26 cellular contexts compared by ENCODE assay signal in the genomic region with DNA sequence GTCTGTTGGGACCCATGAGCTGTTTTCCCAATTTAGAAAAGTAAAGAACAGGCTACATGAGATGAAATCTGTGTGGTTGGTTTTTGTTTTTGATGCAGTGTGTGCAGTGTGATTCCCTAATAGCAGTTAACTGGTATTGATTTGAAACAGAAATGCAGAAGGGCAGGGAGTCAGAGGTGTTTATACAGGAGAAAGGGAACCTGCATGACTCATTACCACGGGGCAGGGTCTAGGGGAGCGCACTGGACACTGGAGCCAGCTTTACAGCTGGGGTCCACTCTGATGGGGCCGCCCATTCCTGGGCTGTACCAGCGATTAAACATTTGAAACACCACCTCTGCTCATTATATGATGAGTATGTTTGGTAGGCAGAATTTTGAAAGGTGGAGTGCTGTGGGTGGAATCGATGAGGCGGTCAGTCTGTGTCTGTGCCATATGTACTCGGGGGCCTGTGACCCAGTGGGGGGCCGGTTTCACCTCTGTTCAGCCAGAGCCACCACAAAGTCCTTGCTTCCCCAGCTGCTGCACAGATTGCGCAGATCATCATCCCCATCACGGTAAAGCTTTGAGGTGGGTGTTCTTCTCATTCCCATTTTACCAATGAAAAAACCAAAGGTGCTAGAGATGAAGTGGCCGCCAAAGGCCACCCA.
DNase-seq lines count a peak whose midpoint lies in the region; ATAC-seq, FAIRE-seq and TF ChIP-seq lines count a peak whose summit lies in the region.
"Had no signal": no experiment of that assay in that cellular context is flagged by ENCODE, and none has a peak within 500 bp of the region (broad histone marks: within the 10 kb centered on the region; RNA-seq: fewer than 3 reads in every experiment).

No MANE protein-coding gene starts in this region.

- no peak overlapping the region for H2AFZ ChIP-seq in HepG2 (ENCODE audit: low read length)
- no peak overlapping the region for H2AFZ ChIP-seq in smooth muscle cell (ENCODE audit: low read depth)

- no peak for FAIRE-seq in HepG2 (lab: Jason Lieb, UNC)
- FAIRE-seq: GM18507 had no signal

- H3F3A ChIP-seq in smooth muscle cell (ENCODE audit: low read depth): no peaks in the 10 kb centered on the region

- H3K27ac Mint-ChIP-seq in activated T-cell treated with anti-CD3 and anti-CD28 coated beads, Interleukin-2, amount 50 U/mL, for 72 hours: peak overlapping the region; percentile 12
- H3K27ac Mint-ChIP-seq in MCF 10A (ENCODE audit: low read depth, unreplicated experiment): peak overlapping the region; percentile 77
- H3K27ac Mint-ChIP-seq: activated B cell treated with CpG ODN at 0.5 μM for 24 hours; activated naive CD8-positive, alpha-beta T cell had no signal

- H4K20me1 ChIP-seq in HepG2 (ENCODE audit: insufficient read depth, low read length): peaks cover 70% of the 10 kb centered on the region
- peaks cover 75% of the 10 kb centered on the region for H4K20me1 ChIP-seq in smooth muscle cell (ENCODE audit: low read depth)

- no peak overlapping the region for H3K4me3 ChIP-seq in HepG2 (replicated peaks in 1 of 3; ENCODE audit: insufficient read depth in 1 of 3, low read depth in 2 of 3, low read length in 3 of 3)
- no peak overlapping the region for H3K4me3 ChIP-seq in smooth muscle cell
- no peak overlapping the region for H3K4me3 ChIP-seq in brain microvascular endothelial cell (ENCODE audit: low read depth, low read length)
- H3K4me3 ChIP-seq: lower lobe of right lung, upper lobe of right lung had no signal

- TF ChIP-seq EP300 in HepG2 (IDR thresholded peaks at IDR 0.05; ENCODE audit: low read depth in 2 of 2, low read length in 2 of 2) (no peak), HepG2 (CRISPR knock-in tag; IDR thresholded peaks at IDR 0.05; ENCODE audit: borderline replicate concordance) (no peak)

- H3K27ac ChIP-seq in HepG2 (ENCODE audit: extremely low read length, insufficient read depth, low read length): no peak overlapping the region
- H3K27ac ChIP-seq in smooth muscle cell (ENCODE audit: low read depth): peak overlapping the region; percentile 90
- H3K27ac ChIP-seq in brain microvascular endothelial cell: no peak overlapping the region
- H3K27ac ChIP-seq: lower lobe of right lung had no signal

- no peaks in the 10 kb centered on the region for H3K27me3 Mint-ChIP-seq in activated T-cell treated with anti-CD3 and anti-CD28 coated beads, Interleukin-2, amount 50 U/mL, for 72 hours (ENCODE audit: low read depth)
- H3K27me3 Mint-ChIP-seq in MCF 10A (ENCODE audit: insufficient read depth, unreplicated experiment): no peaks in the 10 kb centered on the region
- H3K27me3 Mint-ChIP-seq: activated B cell treated with CpG ODN at 0.5 μM for 24 hours; activated naive CD8-positive, alpha-beta T cell had no signal

- peaks cover 9 to 51% of the 10 kb centered on the region in 2 experiments for H3K36me3 ChIP-seq in HepG2 (replicated peaks in 1 of 2; ENCODE audit: control insufficient read depth in 1 of 2, insufficient read depth in 2 of 2, low read length in 2 of 2)
- H3K36me3 ChIP-seq in smooth muscle cell (ENCODE audit: low read depth): no peaks in the 10 kb centered on the region
- H3K36me3 ChIP-seq in brain microvascular endothelial cell (replicated peaks): no peaks in the 10 kb centered on the region
- H3K36me3 ChIP-seq: upper lobe of right lung had no signal

- BruUV-seq in MCF 10A (replicated peaks; lab: Mats Ljungman, UMichigan) (no TSS peak), HepG2 (replicated peaks; lab: Mats Ljungman, UMichigan) (no TSS peak)

- TF ChIP-seq RAD21 in HepG2 (CRISPR knock-in tag; IDR thresholded peaks at IDR 0.05): no peak

- intact Hi-C loops in MCF 10A (cut with micrococcal nuclease) (loop anchor here (1.0 to 10.0 kb wide), 2 partner anchors 141 to 182 kb away; no protein-coding TSS in a partner anchor), HepG2 (cut with micrococcal nuclease; ENCODE audit: unreplicated experiment) (no loop called here)

- H3K9me3 ChIP-seq in HepG2 (ENCODE audit: low read length) (no peaks in the 10 kb centered on the region), smooth muscle cell (replicated peaks; ENCODE audit: low read depth) (no peaks in the 10 kb centered on the region)
- H3K9me3 ChIP-seq: lower lobe of right lung, upper lobe of right lung had no signal

- H3K36me3 Mint-ChIP-seq in activated T-cell treated with anti-CD3 and anti-CD28 coated beads, Interleukin-2, amount 50 U/mL, for 72 hours (ENCODE audit: insufficient read depth in 2 of 2): no peaks in the 10 kb centered on the region
- peaks cover 23% of the 10 kb centered on the region for H3K36me3 Mint-ChIP-seq in MCF 10A (ENCODE audit: insufficient read depth, unreplicated experiment)

- in situ Hi-C loops in HepG2 (cut with HindIII; ENCODE audit: extremely low pct_ligation_motif_present, low pct_unique_long_range_greater_than_20kb) (no loop called here), brain microvascular endothelial cell (cut with HindIII; ENCODE audit: low pct_ligation_motif_present, low sequenced_read_pairs) (no loop called here)

- H3K79me2 ChIP-seq in HepG2 (ENCODE audit: insufficient read depth, low read length): peaks cover 77% of the 10 kb centered on the region
- H3K79me2 ChIP-seq in smooth muscle cell (ENCODE audit: low read depth): peaks cover 52% of the 10 kb centered on the region

- TF ChIP-seq CTCF in MCF 10A (IDR thresholded peaks at IDR 0.05; ENCODE audit: unreplicated experiment) (no peak), HepG2 (CRISPR knock-in tag; IDR thresholded peaks at IDR 0.05) (no peak), smooth muscle cell (IDR thresholded peaks at IDR 0.05; ENCODE audit: borderline replicate concordance, insufficient read depth, poor library complexity, severe bottlenecking) (no peak), brain microvascular endothelial cell (IDR thresholded peaks at IDR 0.05; ENCODE audit: low read depth, low read length, missing control alignments) (no peak)

- TF ChIP-seq POLR2A in HepG2 (IDR thresholded peaks at IDR 0.05; ENCODE audit: insufficient read depth in 1 of 2, low read depth in 2 of 2, low read length in 2 of 2): no peak

- WGBS in HepG2 (ENCODE audit: low lambda C conversion rate): 92% methylated on average over 11 of the region's 11 CpGs
- WGBS in smooth muscle cell (ENCODE audit: low lambda C conversion rate): 93% methylated on average over 11 of the region's 11 CpGs

- H3K27me3 ChIP-seq in HepG2 (ENCODE audit: control insufficient read depth in 1 of 2, insufficient read depth in 2 of 2, low read length in 2 of 2) (no peaks in the 10 kb centered on the region), smooth muscle cell (ENCODE audit: low read depth) (no peaks in the 10 kb centered on the region), brain microvascular endothelial cell (replicated peaks) (no peaks in the 10 kb centered on the region)
- H3K27me3 ChIP-seq: upper lobe of right lung had no signal

- H3K4me1 ChIP-seq in HepG2 (ENCODE audit: insufficient read depth, low read length): peaks cover 53% of the 10 kb centered on the region
- H3K4me1 ChIP-seq in smooth muscle cell (ENCODE audit: low read depth): peaks cover 8% of the 10 kb centered on the region

- no peak for ATAC-seq in activated T-cell treated with anti-CD3 and anti-CD28 coated beads, Interleukin-2, amount 50 U/mL, for 72 hours (replicated peaks in 1 of 2)
- ATAC-seq in HepG2: peak; percentile 10; the same call in 1 of the 3 replicates
- no peak for ATAC-seq in left lobe of liver
- ATAC-seq: lower lobe of right lung, upper lobe of right lung had no signal

- H3K4me1 Mint-ChIP-seq in activated T-cell treated with anti-CD3 and anti-CD28 coated beads, Interleukin-2, amount 50 U/mL, for 72 hours (ENCODE audit: low read depth): peaks cover 8% of the 10 kb centered on the region
- H3K4me1 Mint-ChIP-seq in MCF 10A (ENCODE audit: insufficient read depth, unreplicated experiment): peaks cover 57% of the 10 kb centered on the region

- POLR2A ChIA-PET in MCF 10A (lab: Yijun Ruan, JAX) (interaction anchor here (0.9 to 1.6 kb wide), 2 partner anchors 12 to 16 kb away, joined by 4 to 10 read pairs; no protein-coding TSS in a partner anchor), HepG2 (lab: Yijun Ruan, JAX) (interaction anchor here (0.9 to 1.1 kb wide), 2 partner anchors 11 to 53 kb away, joined by 3 read pairs; no protein-coding TSS in a partner anchor)

- H3K4me3 Mint-ChIP-seq in activated T-cell treated with anti-CD3 and anti-CD28 coated beads, Interleukin-2, amount 50 U/mL, for 72 hours: no peak overlapping the region
- peak overlapping the region; percentile 51 for H3K4me3 Mint-ChIP-seq in MCF 10A (ENCODE audit: unreplicated experiment)
- H3K4me3 Mint-ChIP-seq: activated B cell treated with CpG ODN at 0.5 μM for 24 hours; activated naive CD8-positive, alpha-beta T cell had no signal

- no peaks in the 10 kb centered on the region for H3K9me3 Mint-ChIP-seq in activated T-cell treated with anti-CD3 and anti-CD28 coated beads, Interleukin-2, amount 50 U/mL, for 72 hours
- H3K9me3 Mint-ChIP-seq in MCF 10A (ENCODE audit: unreplicated experiment): no peaks in the 10 kb centered on the region
- H3K9me3 Mint-ChIP-seq: activated B cell treated with CpG ODN at 0.5 μM for 24 hours had no signal

- CTCF ChIA-PET in MCF 10A (lab: Yijun Ruan, JAX): interaction anchor here (0.6 to 1.6 kb wide), 5 partner anchors 12 to 324 kb away, joined by 3 to 4 read pairs (median 3); no protein-coding TSS in a partner anchor
- CTCF ChIA-PET in HepG2 (lab: Yijun Ruan, JAX; ENCODE audit: low intra/inter-chr PET ratio, low total read pairs): no interaction called here

- H3K9ac ChIP-seq in HepG2 (ENCODE audit: insufficient read depth, low read depth, low read length): no peak overlapping the region
- peak overlapping the region; percentile 17 for H3K9ac ChIP-seq in smooth muscle cell (ENCODE audit: low read depth)

- no peak overlapping the region for H3K4me2 ChIP-seq in HepG2 (ENCODE audit: low read depth, low read length)
- peak overlapping the region; percentile 22 for H3K4me2 ChIP-seq in smooth muscle cell

- no peak for DNase-seq in activated T-cell treated with anti-CD3 and anti-CD28 coated beads, Interleukin-2, amount 50 U/mL, for 72 hours
- DNase-seq in activated T-cell treated with anti-CD3 and anti-CD28 coated beads for 4 hours: no peak
- DNase-seq in MCF 10A (ENCODE audit: unreplicated experiment): no peak
- no peak for DNase-seq in HepG2 (ENCODE audit: low spot score)
- no peak for DNase-seq in smooth muscle cell (lab: John Stamatoyannopoulos, UW; ENCODE audit: unreplicated experiment)
- DNase-seq in left lobe of liver (ENCODE audit: low spot score): no peak
- no peak for DNase-seq in NCI-H510A (lab: John Stamatoyannopoulos, UW)
- no peak for DNase-seq in brain microvascular endothelial cell
- DNase-seq: 8988T; activated B cell treated with CpG ODN at 0.5 μM for 24 hours; AML-193; DMS53; effector CD4-positive, alpha-beta T cell; erythroblast; foreskin melanocyte; GDM1; GOT3; hippocampal formation; Kasumi-1; lower lobe of right lung; NCI-H1930; NCI-H2227 treated with DMSO at 0.1 percent for 48 hours; NCI-H748 treated with DMSO at 0.1 percent for 48 hours; upper lobe of right lung had no signal

TF ChIP-seq in HepG2, 621 proteins besides CTCF, POLR2A, EP300 and RAD21 (continues in another document):
- TF ChIP-seq, protein P1, sequence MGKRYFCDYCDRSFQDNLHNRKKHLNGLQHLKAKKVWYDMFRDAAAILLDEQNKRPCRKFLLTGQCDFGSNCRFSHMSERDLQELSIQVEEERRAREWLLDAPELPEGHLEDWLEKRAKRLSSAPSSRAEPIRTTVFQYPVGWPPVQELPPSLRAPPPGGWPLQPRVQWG (CRISPR knock-in tag; IDR thresholded peaks at IDR 0.05; ENCODE audit: borderline replicate concordance, low read depth): no peak
